10 cellular contexts compared by ENCODE assay signal in genomic region chr7:54542920-54543539, GRCh38. TPM values are rescaled to one million over a fixed set of nuclear protein-coding genes. Genes with fewer than 3 reads are reported as not detected.
A peak's percentile ranks its signal among the peaks of the same experiment; 100 is the strongest.
DNase-seq lines count a peak whose midpoint lies in the region; FAIRE-seq and TF ChIP-seq lines count a peak whose summit lies in the region.
"Had no signal": no experiment of that assay in that cellular context is flagged by ENCODE, and none has a peak within 500 bp of the region (broad histone marks: within the 10 kb centered on the region; RNA-seq: fewer than 3 reads in every experiment).

No MANE protein-coding gene starts in this region.

- H3K9me3 ChIP-seq in BE2C (no peaks in the 10 kb centered on the region), keratinocyte (ENCODE audit: control insufficient read depth, low read depth, low read length) (no peaks in the 10 kb centered on the region), tibial artery (no peaks in the 10 kb centered on the region), esophagus squamous epithelium (no peaks in the 10 kb centered on the region)
- H3K9me3 ChIP-seq: adrenal gland, upper lobe of right lung had no signal

- no peaks in the 10 kb centered on the region for H3K9me1 ChIP-seq in keratinocyte (ENCODE audit: control insufficient read depth, extremely low read depth, insufficient read depth, low read length)

- H3K4me2 ChIP-seq in keratinocyte (ENCODE audit: control insufficient read depth, extremely low read depth, insufficient read depth, low read depth, low read length) = no peak overlapping the region

- intact Hi-C loops in tibial artery (cut with DNase I; ENCODE audit: low total_unique reads) = loop anchor here (5.0 kb wide), 1 partner anchor 34 kb away; no protein-coding TSS in a partner anchor
- intact Hi-C loops in esophagus squamous epithelium (cut with DNase I) = no loop called here

- 3 to 8% methylated on average over 9 of the region's 9 CpGs for WGBS in esophagus squamous epithelium, 2 donors

- peak; percentile 56 for FAIRE-seq in keratinocyte (lab: Jason Lieb, UNC)

- H3K27me3 ChIP-seq in BE2C (no peaks in the 10 kb centered on the region), keratinocyte (ENCODE audit: control insufficient read depth, extremely low read depth, insufficient read depth, low read length) (peaks cover 62% of the 10 kb centered on the region), tibial artery (peaks cover 0 to 57% of the 10 kb centered on the region in 2 donors), esophagus squamous epithelium (peaks cover 5 to 94% (median 25%) of the 10 kb centered on the region in 4 donors)

- H3K79me2 ChIP-seq in keratinocyte (ENCODE audit: control insufficient read depth, insufficient read depth, low read length) = no peaks in the 10 kb centered on the region

- peaks cover 2% of the 10 kb centered on the region for H4K20me1 ChIP-seq in keratinocyte (ENCODE audit: control insufficient read depth, extremely low read depth, insufficient read depth, low read length)

- dilution Hi-C loops in keratinocyte (cut with MboI; ENCODE audit: extremely low pct_ligation_motif_present, low sequenced_read_pairs) = no loop called here

- H3K27ac ChIP-seq in keratinocyte (ENCODE audit: control insufficient read depth, insufficient read depth, low read length) (no peak overlapping the region), tibial artery (no peak overlapping the region), esophagus squamous epithelium (no peak overlapping the region)
- H3K27ac ChIP-seq: upper lobe of right lung had no signal

- peak; percentile 51 for DNase-seq in BE2C
- peak; percentile 45 for DNase-seq in NAMALWA (ENCODE audit: low spot score)
- DNase-seq in astrocyte of the hippocampus (ENCODE audit: low read depth, low spot score) = peak; percentile 74
- no peak for DNase-seq in keratinocyte (ENCODE audit: low read depth, low spot score)
- DNase-seq in tibial artery = no peak
- DNase-seq in esophagus squamous epithelium (lab: John Stamatoyannopoulos, UW) = no peak
- DNase-seq in stimulated activated naive CD4-positive, alpha-beta T cell treated with Interleukin-2 at 50 U/mL for 16 hours (lab: John Stamatoyannopoulos, UW) = no peak
- DNase-seq in activated naive CD4-positive, alpha-beta T cell (lab: John Stamatoyannopoulos, UW) = no peak
- DNase-seq: upper lobe of right lung had no signal

- H3K4me1 ChIP-seq in BE2C (peaks cover 19% of the 10 kb centered on the region), keratinocyte (ENCODE audit: control insufficient read depth, extremely low read depth, insufficient read depth, low read length) (no peaks in the 10 kb centered on the region), tibial artery (peaks cover 0 to 25% (median 14%) of the 10 kb centered on the region in 4 donors), esophagus squamous epithelium (peaks cover 0 to 29% (median 2%) of the 10 kb centered on the region in 3 donors)

- TF ChIP-seq CTCF in BE2C (IDR thresholded peaks at IDR 0.05; ENCODE audit: low read depth, low read length) = no peak
- TF ChIP-seq CTCF in keratinocyte (optimal IDR thresholded peaks at IDR 0.05 in 1 of 3, IDR thresholded peaks at IDR 0.05 in 1 of 3, conservative IDR thresholded peaks at IDR 0.05 in 1 of 3; ENCODE audit: extremely low read depth in 1 of 3, insufficient read depth in 2 of 3, low read length in 3 of 3) = no peak
- no peak for TF ChIP-seq CTCF in tibial artery (IDR thresholded peaks at IDR 0.05)
- TF ChIP-seq CTCF in esophagus squamous epithelium (IDR thresholded peaks at IDR 0.05) = no peak

- H3K4me3 ChIP-seq in BE2C (ENCODE audit: low read depth, low read length) = peak overlapping the region; percentile 90
- no peak overlapping the region for H3K4me3 ChIP-seq in keratinocyte (ENCODE audit: control insufficient read depth in 2 of 3, extremely low read depth in 1 of 3, insufficient read depth in 2 of 3, low read depth in 1 of 3, low read length in 3 of 3)
- H3K4me3 ChIP-seq in tibial artery = no peak overlapping the region
- no peak overlapping the region for H3K4me3 ChIP-seq in esophagus squamous epithelium

- H3K9ac ChIP-seq in keratinocyte (ENCODE audit: control insufficient read depth, extremely low read depth, insufficient read depth, low read length) = no peak overlapping the region

- TF ChIP-seq POLR2A in esophagus squamous epithelium (IDR thresholded peaks at IDR 0.05) = no peak

- no peak overlapping the region for H2AFZ ChIP-seq in keratinocyte (ENCODE audit: control insufficient read depth, low read length)

- no peaks in the 10 kb centered on the region for H3K36me3 ChIP-seq in BE2C
- no peaks in the 10 kb centered on the region for H3K36me3 ChIP-seq in keratinocyte (ENCODE audit: control insufficient read depth in 2 of 2, extremely low read depth in 1 of 2, insufficient read depth in 2 of 2, low read length in 2 of 2)
- H3K36me3 ChIP-seq in tibial artery = no peaks in the 10 kb centered on the region
- H3K36me3 ChIP-seq in esophagus squamous epithelium = no peaks in the 10 kb centered on the region
- H3K36me3 ChIP-seq: adrenal gland, upper lobe of right lung had no signal

RNA-seq across cellular contexts. Expression of gene VSTM2A, which starts 0.9 kb away (rescaled TPM):
- polyA plus RNA-seq in BE2C (2012; ENCODE audit: insufficient read depth, insufficient read length, low read depth) = 53.7 TPM
- polyA plus RNA-seq in keratinocyte = not detected in 3 replicates
- not detected for polyA plus RNA-seq in keratinocyte (2011; ENCODE audit: low read depth)
- polyA plus RNA-seq in keratinocyte (2011; cell fraction: cytosol; rRNA removed) = not detected in 2 replicates
- polyA plus RNA-seq in keratinocyte (2011; cell fraction: nucleus; rRNA removed) = not detected in 2 replicates
- polyA plus RNA-seq in keratinocyte (2012; ENCODE audit: low replicate concordance) = not detected in 2 replicates
- not detected in 3 replicates for polyA minus RNA-seq in keratinocyte
- not detected for polyA minus RNA-seq in keratinocyte (2011; cell fraction: cytosol; rRNA and poly(A)+ RNA removed)
- not detected in 2 replicates for polyA minus RNA-seq in keratinocyte (2011; cell fraction: nucleus; rRNA and poly(A)+ RNA removed)
- total RNA-seq in esophagus squamous epithelium = not detected
- total RNA-seq: upper lobe of right lung had no signal

Comparison
In these comparisons a context has a peak if more than half of its experiments do, and no peak if none do; other contexts are left out.
1. DNase-seq: peak in BE2C (single experiment), NAMALWA (single experiment) and astrocyte of the hippocampus (single experiment); none in keratinocyte (single experiment), tibial artery (0 of 2), esophagus squamous epithelium (single experiment), stimulated activated naive CD4-positive, alpha-beta T cell treated with Interleukin-2 at 50 U/mL for 16 hours (single experiment) and activated naive CD4-positive, alpha-beta T cell (0 of 4).